Comparison of ENCODE assay signal across 8 cellular contexts in the genomic region with DNA sequence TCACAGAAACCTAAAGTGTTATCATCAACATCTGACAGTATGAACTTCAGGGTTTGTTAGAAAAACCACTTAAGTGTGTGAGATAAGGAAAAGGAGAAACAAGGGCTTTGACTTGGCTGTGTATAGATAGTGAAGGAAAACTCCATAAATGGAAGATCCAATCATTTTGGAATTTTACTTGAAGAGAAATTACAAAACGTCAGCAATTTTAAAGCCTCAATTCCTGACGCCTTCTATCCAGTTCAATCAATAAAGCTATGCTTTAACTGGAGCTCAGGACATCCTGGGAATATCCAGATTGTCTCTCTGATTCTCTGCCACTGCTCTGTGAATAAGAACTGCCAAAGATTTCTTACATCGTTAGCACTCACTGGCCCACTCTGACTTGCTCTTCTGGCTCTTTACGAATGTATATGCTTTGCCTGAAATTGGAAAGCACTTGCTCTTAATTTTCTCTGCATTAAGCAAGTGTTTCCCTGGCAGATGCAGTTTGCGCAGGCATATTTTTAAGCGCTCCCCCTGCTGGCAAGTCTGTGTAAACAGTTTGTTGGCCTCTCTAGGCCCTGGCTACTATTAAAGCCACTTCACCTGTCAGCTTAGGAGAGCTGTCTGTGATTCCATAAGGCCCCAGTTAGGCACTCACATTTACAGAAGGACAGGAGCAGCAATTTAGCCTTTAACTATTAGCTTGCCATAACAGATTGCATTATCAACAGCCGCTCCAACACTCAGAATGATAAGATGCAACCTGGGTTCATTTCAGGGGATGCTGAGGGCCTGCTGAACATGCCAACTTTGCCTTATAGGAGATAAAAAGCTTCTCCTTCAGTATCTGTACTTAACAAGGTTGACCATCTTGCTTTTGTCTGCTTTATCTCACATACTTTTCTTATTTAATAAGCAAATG.
DNase-seq lines count a peak whose midpoint lies in the region; ATAC-seq and TF ChIP-seq lines count a peak whose summit lies in the region.

No MANE protein-coding gene starts in this region.

- no peaks in the 10 kb centered on the region for H3K9me3 Mint-ChIP-seq in neural crest cell

- no peak overlapping the region for H3K4me3 ChIP-seq in fibroblast of pulmonary artery (replicated peaks; ENCODE audit: low read depth, low read length)

- peak; percentile 63 for TF ChIP-seq CTCF in fibroblast of pulmonary artery (IDR thresholded peaks at IDR 0.05; ENCODE audit: low read length, missing control alignments)
- peak; percentile 89 for TF ChIP-seq CTCF in neural crest cell (conservative IDR thresholded peaks at IDR 0.05)

- H3K36me3 Mint-ChIP-seq in neural crest cell (ENCODE audit: low read depth) = no peaks in the 10 kb centered on the region

- DNase-seq in AML-193 (lab: John Stamatoyannopoulos, UW) (peak; percentile 0 to 8), NCI-H526 (lab: John Stamatoyannopoulos, UW) (peak; percentile 43 to 77), fibroblast of pulmonary artery (ENCODE audit: low read depth) (peak; percentile 53), neural crest cell (ENCODE audit: low read depth, low spot score) (peak; percentile 61)
- peak; percentile 0 to 2 for DNase-seq in activated CD8-positive, alpha-beta memory T cell treated with anti-CD3 and anti-CD28 coated beads for 4 hours (ENCODE audit: low read depth in 2 of 2)

- no peaks in the 10 kb centered on the region for H3K27me3 Mint-ChIP-seq in neural crest cell (ENCODE audit: low read depth)

- no peak overlapping the region for H3K27ac Mint-ChIP-seq in neural crest cell (ENCODE audit: unreplicated experiment)

- ATAC-seq in GM18861 (IDR thresholded peaks at IDR 0.05; ENCODE audit: unreplicated experiment) = peak; percentile 86
- ATAC-seq in HG03196 (IDR thresholded peaks at IDR 0.05; ENCODE audit: unreplicated experiment) = peak; percentile 67
- ATAC-seq in HG02884 (IDR thresholded peaks at IDR 0.05; ENCODE audit: unreplicated experiment) = no peak

- H3K4me3 Mint-ChIP-seq in neural crest cell = no peak overlapping the region

- H3K4me1 Mint-ChIP-seq in neural crest cell = no peaks in the 10 kb centered on the region

Comparison
In these comparisons a context has a peak if more than half of its experiments do, and no peak if none do; other contexts are left out.
1. DNase-seq: peak in every context shown above with its lines; median percentile 61 in neural crest cell; 60 in NCI-H526; 53 in fibroblast of pulmonary artery; 4 in AML-193; 1 in activated CD8-positive, alpha-beta memory T cell treated with anti-CD3 and anti-CD28 coated beads for 4 hours.